8 cellular contexts compared by ENCODE assay signal in the genomic region with DNA sequence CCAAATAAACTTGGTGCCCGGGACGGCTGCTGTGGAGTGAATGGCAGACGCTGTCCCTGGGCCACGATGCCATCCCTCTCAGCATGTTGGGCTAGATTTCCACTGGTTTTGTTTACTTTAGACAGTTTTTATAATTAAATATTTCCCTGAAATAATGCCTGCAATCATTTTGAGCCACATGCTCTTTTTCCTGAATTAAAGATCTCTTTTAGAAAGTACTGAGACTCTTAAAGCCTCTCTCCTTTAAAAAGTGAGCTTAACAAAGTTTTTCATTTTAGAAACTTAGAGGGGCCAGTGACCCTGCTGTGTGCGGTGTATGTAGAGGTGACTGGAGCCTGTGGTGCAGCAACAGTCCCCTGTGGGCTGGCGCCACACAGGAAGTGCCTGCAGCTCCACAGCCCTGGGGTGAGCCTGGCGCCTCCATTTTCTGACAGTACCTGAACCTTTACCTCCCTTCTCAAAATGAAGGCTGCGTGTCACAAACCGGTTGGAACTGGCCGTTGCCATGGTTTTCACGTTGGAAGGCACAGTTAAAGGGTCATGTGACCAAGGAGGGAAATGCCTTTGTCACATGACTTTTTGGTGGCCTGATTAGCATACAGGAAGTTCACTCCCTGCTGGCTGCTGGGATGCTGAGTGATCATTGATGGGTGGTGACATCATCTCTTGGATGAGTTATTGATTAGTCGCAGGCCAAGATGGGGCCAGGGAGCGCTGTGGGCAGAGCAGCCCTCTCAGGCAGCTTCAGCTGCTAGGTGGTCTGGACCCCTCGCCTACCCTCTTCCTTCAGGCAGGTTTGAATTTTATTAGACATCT. TPM values are rescaled to one million over a fixed set of nuclear protein-coding genes. Genes with fewer than 3 reads are reported as not detected.
A peak's percentile ranks its signal among the peaks of the same experiment; 100 is the strongest.
DNase-seq lines count a peak whose midpoint lies in the region; ATAC-seq and TF ChIP-seq lines count a peak whose summit lies in the region.

No MANE protein-coding gene starts in this region.

- 22 to 29% methylated on average over 5 to 14 of the region's 14 CpGs for WGBS in transverse colon (ENCODE audit: low coverage in 1 of 2), 2 donors

- H3K4me1 ChIP-seq in HUES6 (ENCODE audit: control insufficient read depth, insufficient read depth, low read length): peaks cover 52% of the 10 kb centered on the region
- H3K4me1 ChIP-seq in cardiac muscle cell (ENCODE audit: low read depth): peaks cover 28% of the 10 kb centered on the region
- peaks cover 15 to 49% (median 42%) of the 10 kb centered on the region in 4 donors for H3K4me1 ChIP-seq in transverse colon

- H3K27ac ChIP-seq in HUES6 (ENCODE audit: low read depth, low read length): peak overlapping the region; percentile 81
- H3K27ac ChIP-seq in cardiac muscle cell: peak overlapping the region; percentile 91
- peak overlapping the region; percentile 71 to 84 (median 80) for H3K27ac ChIP-seq in transverse colon

- intact Hi-C loops in posterior cingulate gyrus (cut with DNase I): no loop called here
- intact Hi-C loops in transverse colon (cut with DNase I; ENCODE audit: low total_unique reads): no loop called here

- in situ Hi-C loops in transverse colon (cut with MboI; ENCODE audit: low pct_ligation_motif_present in 1 of 4, low pct_unique_long_range_greater_than_20kb in 1 of 4, low sequenced_read_pairs in 3 of 4): loop anchor here in 3 of 4 donors (25.0 kb wide), 2 partner anchors 127 to 302 kb away; partner anchors contain the start of genes BORCS8 (in 1 of the 3) and RFXANK (in 1 of the 3)

- H3K36me3 ChIP-seq in HUES6 (ENCODE audit: control insufficient read depth, insufficient read depth, low read length): peaks cover 31% of the 10 kb centered on the region
- peaks cover 4% of the 10 kb centered on the region for H3K36me3 ChIP-seq in cardiac muscle cell
- H3K36me3 ChIP-seq in transverse colon: peaks cover 0 to 9% (median 0%) of the 10 kb centered on the region in 4 donors

- no peaks in the 10 kb centered on the region for H3K9me3 ChIP-seq in HUES6 (ENCODE audit: control insufficient read depth, insufficient read depth, low read depth, low read length)
- no peaks in the 10 kb centered on the region for H3K9me3 ChIP-seq in cardiac muscle cell (ENCODE audit: low read depth)
- no peaks in the 10 kb centered on the region for H3K9me3 ChIP-seq in transverse colon

- peak; percentile 20 for TF ChIP-seq POLR2A in transverse colon (IDR thresholded peaks at IDR 0.05)

- DNase-seq in C1 segment of cervical spinal cord (lab: John Stamatoyannopoulos, UW) (peak in 12 of 14 donors; percentile 4 to 74 (median 44)), SW480 (ENCODE audit: low spot score) (peak; percentile 67), cardiac muscle cell (ENCODE audit: low read depth in 1 of 2, low spot score in 1 of 2) (peak; percentile 33 to 96), posterior cingulate gyrus (peak in 8 of 10 donors; percentile 42 to 90 (median 66)), transverse colon (peak; percentile 79)
- peak; percentile 31 for DNase-seq in activated naive CD8-positive, alpha-beta T cell treated with anti-CD3 and anti-CD28 coated beads, Interleukin-2, amount 50 U/mL, for 16 hours (ENCODE audit: low read depth, low spot score)

- TF ChIP-seq CTCF in cardiac muscle cell (IDR thresholded peaks at IDR 0.05; ENCODE audit: low read depth, low read length) (no peak), transverse colon (IDR thresholded peaks at IDR 0.05) (no peak)

- H3K4me3 ChIP-seq in HUES6 (ENCODE audit: low read depth, low read length) (peak overlapping the region; percentile 4; the same call in 1 of the 2 replicates), cardiac muscle cell (no peak overlapping the region), transverse colon (peak overlapping the region in 1 of 4 donors; percentile 31)

- TF ChIP-seq EP300 in transverse colon (IDR thresholded peaks at IDR 0.05; ENCODE audit: low read depth): no peak

- H3K27me3 ChIP-seq in HUES6 (ENCODE audit: control insufficient read depth, insufficient read depth, low read length) (no peaks in the 10 kb centered on the region), cardiac muscle cell (no peaks in the 10 kb centered on the region), transverse colon (no peaks in the 10 kb centered on the region)

- ATAC-seq in GM19395 (IDR thresholded peaks at IDR 0.05; ENCODE audit: unreplicated experiment): peak; percentile 67

- peak overlapping the region; percentile 67 for H3K9ac ChIP-seq in HUES6 (ENCODE audit: low read length)

RNA-seq across cellular contexts. Expression of gene TSSK6, which starts 26.3 kb away (rescaled TPM):
- total RNA-seq in cardiac muscle cell (4.1 and 11.9 TPM in 2 replicates), transverse colon (10 to 100 TPM in 2 of 4 donors, 1 to 10 TPM in 2; 2.6 to 10.5 (median 6.8) TPM)
- polyA plus RNA-seq in cardiac muscle cell: 0.60 and 1.5 TPM in 2 replicates

RNA-seq across cellular contexts. Expression of gene NDUFA13, which starts 26.9 kb away (rescaled TPM):
- total RNA-seq in cardiac muscle cell: 119 and 172 TPM in 2 replicates
- 806 and 843 TPM in 2 replicates for polyA plus RNA-seq in cardiac muscle cell
- total RNA-seq in transverse colon: 100 to 1,000 TPM in 1 of 4 donors, 10 to 100 TPM in 3; 21.1 to 100 (median 76.0) TPM

RNA-seq across cellular contexts. Expression of gene YJEFN3, which starts 39.6 kb away (rescaled TPM):
- total RNA-seq in cardiac muscle cell (10.6 and 12.5 TPM in 2 replicates), transverse colon (1 to 10 TPM; 3.5 to 6.0 (median 4.0) TPM)
- polyA plus RNA-seq in cardiac muscle cell: 23.0 and 29.9 TPM in 2 replicates

RNA-seq across cellular contexts. Expression of gene CILP2, which starts 49.0 kb away (rescaled TPM):
- total RNA-seq in cardiac muscle cell (7.5 and 8.4 TPM in 2 replicates), transverse colon (under 1 TPM in 1 of 4 donors, not detected in 3; 0.48 TPM)
- polyA plus RNA-seq in cardiac muscle cell: 2.2 and 6.7 TPM in 2 replicates
